In the genomic region with DNA sequence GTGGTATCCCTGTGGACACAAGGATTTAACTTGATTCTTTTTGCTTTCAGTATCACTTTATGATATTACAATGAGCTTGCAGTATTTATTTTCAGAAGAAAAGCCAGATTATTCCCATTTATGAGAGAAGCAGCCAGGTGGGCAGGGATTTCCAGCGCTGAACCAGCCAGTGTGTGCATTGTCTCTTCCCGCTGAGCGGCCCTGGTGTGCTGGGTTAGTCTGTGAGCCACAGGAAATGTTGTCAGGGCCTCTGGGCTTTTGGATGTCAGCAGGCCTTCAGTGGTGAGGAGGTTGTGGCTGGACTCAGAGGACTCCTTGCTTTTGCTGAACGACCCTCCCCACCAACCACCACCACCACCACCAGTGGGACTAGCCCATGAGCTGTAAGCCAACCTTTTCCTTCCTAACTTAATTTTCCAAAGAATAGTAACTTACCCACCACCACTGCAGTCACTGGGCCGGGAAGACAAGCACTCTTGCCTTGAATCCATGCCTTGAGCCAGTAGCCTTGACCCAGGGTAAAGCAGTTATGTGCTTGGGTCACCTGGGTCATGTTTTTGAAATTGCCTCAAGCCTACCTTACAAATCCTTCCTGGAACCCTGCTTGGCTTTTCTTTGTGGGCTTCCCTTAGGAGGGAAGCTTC, we compare ENCODE assay signal across 1 cellular context.
TF ChIP-seq lines count a peak whose summit lies in the region.

No MANE protein-coding gene starts in this region.

TF ChIP-seq in HepG2, 621 proteins besides CTCF, POLR2A, EP300 and RAD21 (continued from another document and continues in another):
- TF ChIP-seq, protein P1, sequence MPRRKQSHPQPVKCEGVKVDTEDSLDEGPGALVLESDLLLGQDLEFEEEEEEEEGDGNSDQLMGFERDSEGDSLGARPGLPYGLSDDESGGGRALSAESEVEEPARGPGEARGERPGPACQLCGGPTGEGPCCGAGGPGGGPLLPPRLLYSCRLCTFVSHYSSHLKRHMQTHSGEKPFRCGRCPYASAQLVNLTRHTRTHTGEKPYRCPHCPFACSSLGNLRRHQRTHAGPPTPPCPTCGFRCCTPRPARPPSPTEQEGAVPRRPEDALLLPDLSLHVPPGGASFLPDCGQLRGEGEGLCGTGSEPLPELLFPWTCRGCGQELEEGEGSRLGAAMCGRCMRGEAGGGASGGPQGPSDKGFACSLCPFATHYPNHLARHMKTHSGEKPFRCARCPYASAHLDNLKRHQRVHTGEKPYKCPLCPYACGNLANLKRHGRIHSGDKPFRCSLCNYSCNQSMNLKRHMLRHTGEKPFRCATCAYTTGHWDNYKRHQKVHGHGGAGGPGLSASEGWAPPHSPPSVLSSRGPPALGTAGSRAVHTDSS (CRISPR knock-in tag; conservative IDR thresholded peaks at IDR 0.05) = no peak
- TF ChIP-seq ZBTB38 (CRISPR knock-in tag; IDR thresholded peaks at IDR 0.05) (peak; percentile 67), FOXO4 (CRISPR knock-in tag; conservative IDR thresholded peaks at IDR 0.05) (no peak), MATR3 (CRISPR knock-in tag; IDR thresholded peaks at IDR 0.05) (no peak), HOXA3 (CRISPR knock-in tag; IDR thresholded peaks at IDR 0.05) (0 out of 2 replicates have a peak, but pooled peaks have one; percentile 9), KDM5B (CRISPR knock-in tag; IDR thresholded peaks at IDR 0.05; ENCODE audit: borderline replicate concordance) (0 out of 2 replicates have a peak, but pooled peaks have one; percentile 37), ZKSCAN8 (CRISPR knock-in tag; IDR thresholded peaks at IDR 0.05; ENCODE audit: borderline replicate concordance) (0 out of 2 replicates have a peak, but pooled peaks have one; percentile 1), SRSF9 (IDR thresholded peaks at IDR 0.05; ENCODE audit: borderline replicate concordance, insufficient read depth, low read depth, low read length, poor library complexity, severe bottlenecking) (no peak), ZSCAN9 (CRISPR knock-in tag; IDR thresholded peaks at IDR 0.05; ENCODE audit: borderline replicate concordance) (no peak), ZNF589 (CRISPR knock-in tag; conservative IDR thresholded peaks at IDR 0.05) (no peak), ZNF331 (CRISPR knock-in tag; IDR thresholded peaks at IDR 0.05) (no peak), BCL6 (CRISPR knock-in tag; IDR thresholded peaks at IDR 0.05) (0 out of 2 replicates have a peak, but pooled peaks have one; percentile 24), E2F5 (CRISPR knock-in tag; conservative IDR thresholded peaks at IDR 0.05) (no peak), CSRNP2 (CRISPR knock-in tag; conservative IDR thresholded peaks at IDR 0.05; ENCODE audit: low read depth) (no peak), BATF2 (CRISPR knock-in tag; IDR thresholded peaks at IDR 0.05) (no peak), SNAI1 (CRISPR knock-in tag; IDR thresholded peaks at IDR 0.05; ENCODE audit: borderline replicate concordance) (no peak), ELF4 (CRISPR knock-in tag; IDR thresholded peaks at IDR 0.05; ENCODE audit: borderline replicate concordance) (no peak), SP2 (CRISPR knock-in tag; IDR thresholded peaks at IDR 0.05) (no peak), ZNF292 (CRISPR knock-in tag; IDR thresholded peaks at IDR 0.05; ENCODE audit: borderline replicate concordance, low read depth) (peak; percentile 85), ATAD3A (CRISPR knock-in tag; IDR thresholded peaks at IDR 0.05) (no peak), ZNF281 (CRISPR knock-in tag; IDR thresholded peaks at IDR 0.05; ENCODE audit: borderline replicate concordance) (no peak), ZNF703 (CRISPR knock-in tag; IDR thresholded peaks at IDR 0.05; ENCODE audit: borderline replicate concordance) (no peak), ZFY (CRISPR knock-in tag; IDR thresholded peaks at IDR 0.05) (peak; percentile 47), RAD51 (IDR thresholded peaks at IDR 0.05; ENCODE audit: borderline replicate concordance) (no peak), MLLT10 (CRISPR knock-in tag; IDR thresholded peaks at IDR 0.05) (no peak), KDM1A (CRISPR knock-in tag; IDR thresholded peaks at IDR 0.05) (no peak), ZSCAN25 (CRISPR knock-in tag; IDR thresholded peaks at IDR 0.05) (no peak), CHD4 (IDR thresholded peaks at IDR 0.05; ENCODE audit: borderline replicate concordance, low read length) (no peak), RARA (CRISPR knock-in tag; IDR thresholded peaks at IDR 0.05) (peak; percentile 82), ZNF772 (CRISPR knock-in tag; IDR thresholded peaks at IDR 0.05) (no peak), BRCA1 (CRISPR knock-in tag; IDR thresholded peaks at IDR 0.05) (no peak), IKZF1 (IDR thresholded peaks at IDR 0.05) (no peak), SOX13 (IDR thresholded peaks at IDR 0.05) (no peak), SOX13 (CRISPR knock-in tag; conservative IDR thresholded peaks at IDR 0.05 in 1 of 2, IDR thresholded peaks at IDR 0.05 in 1 of 2) (0 out of 4 replicates have a peak, but pooled peaks of 1 of the 2 experiments have one; percentile 14), ZNF547 (CRISPR knock-in tag; IDR thresholded peaks at IDR 0.05) (no peak), SOX5 (CRISPR knock-in tag; IDR thresholded peaks at IDR 0.05; ENCODE audit: borderline replicate concordance) (peak; percentile 28; the same call in 1 of the 2 replicates), TEAD3 (CRISPR knock-in tag; optimal IDR thresholded peaks at IDR 0.05; ENCODE audit: borderline replicate concordance) (no peak), ASH2L (IDR thresholded peaks at IDR 0.05; ENCODE audit: insufficient read length, low read depth, low read length) (peak; percentile 1), NR2F1 (CRISPR knock-in tag; IDR thresholded peaks at IDR 0.05) (peak; percentile 40 to 68; a peak in 2 of 4 replicates), RBFOX2 (IDR thresholded peaks at IDR 0.05; ENCODE audit: low read depth, low read length) (no peak), ARNT2 (CRISPR knock-in tag; IDR thresholded peaks at IDR 0.05; ENCODE audit: low read depth) (no peak), ZNF335 (CRISPR knock-in tag; IDR thresholded peaks at IDR 0.05) (no peak), NR2F6 (IDR thresholded peaks at IDR 0.05) (peak; percentile 71), NR2F6 (CRISPR knock-in tag; IDR thresholded peaks at IDR 0.05) (peak; percentile 72), ATRX (CRISPR knock-in tag; IDR thresholded peaks at IDR 0.05; ENCODE audit: borderline replicate concordance) (no peak), SOX6 (IDR thresholded peaks at IDR 0.05) (no peak), SOX6 (CRISPR knock-in tag; IDR thresholded peaks at IDR 0.05) (no peak), ZBTB7A (CRISPR knock-in tag; IDR thresholded peaks at IDR 0.05) (no peak), ZNF296 (CRISPR knock-in tag; conservative IDR thresholded peaks at IDR 0.05) (no peak)
- TF ChIP-seq, protein P2, sequence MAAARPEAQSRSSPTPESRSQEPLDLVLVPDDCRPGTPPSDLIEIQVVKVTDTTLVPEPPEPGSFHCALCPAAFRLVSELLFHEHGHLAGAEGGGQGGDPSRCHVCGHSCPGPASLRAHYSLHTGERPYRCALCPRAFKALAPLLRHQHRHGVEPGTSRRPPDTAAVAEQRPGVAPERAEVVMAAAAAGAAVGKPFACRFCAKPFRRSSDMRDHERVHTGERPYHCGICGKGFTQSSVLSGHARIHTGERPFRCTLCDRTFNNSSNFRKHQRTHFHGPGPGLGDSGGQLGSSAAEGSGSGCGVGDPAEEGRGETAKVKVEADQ (CRISPR knock-in tag; IDR thresholded peaks at IDR 0.05; ENCODE audit: borderline replicate concordance) = no peak
- TF ChIP-seq, protein P3, sequence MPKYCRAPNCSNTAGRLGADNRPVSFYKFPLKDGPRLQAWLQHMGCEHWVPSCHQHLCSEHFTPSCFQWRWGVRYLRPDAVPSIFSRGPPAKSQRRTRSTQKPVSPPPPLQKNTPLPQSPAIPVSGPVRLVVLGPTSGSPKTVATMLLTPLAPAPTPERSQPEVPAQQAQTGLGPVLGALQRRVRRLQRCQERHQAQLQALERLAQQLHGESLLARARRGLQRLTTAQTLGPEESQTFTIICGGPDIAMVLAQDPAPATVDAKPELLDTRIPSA (CRISPR knock-in tag; IDR thresholded peaks at IDR 0.05; ENCODE audit: borderline replicate concordance) = no peak
- TF ChIP-seq, protein P4, sequence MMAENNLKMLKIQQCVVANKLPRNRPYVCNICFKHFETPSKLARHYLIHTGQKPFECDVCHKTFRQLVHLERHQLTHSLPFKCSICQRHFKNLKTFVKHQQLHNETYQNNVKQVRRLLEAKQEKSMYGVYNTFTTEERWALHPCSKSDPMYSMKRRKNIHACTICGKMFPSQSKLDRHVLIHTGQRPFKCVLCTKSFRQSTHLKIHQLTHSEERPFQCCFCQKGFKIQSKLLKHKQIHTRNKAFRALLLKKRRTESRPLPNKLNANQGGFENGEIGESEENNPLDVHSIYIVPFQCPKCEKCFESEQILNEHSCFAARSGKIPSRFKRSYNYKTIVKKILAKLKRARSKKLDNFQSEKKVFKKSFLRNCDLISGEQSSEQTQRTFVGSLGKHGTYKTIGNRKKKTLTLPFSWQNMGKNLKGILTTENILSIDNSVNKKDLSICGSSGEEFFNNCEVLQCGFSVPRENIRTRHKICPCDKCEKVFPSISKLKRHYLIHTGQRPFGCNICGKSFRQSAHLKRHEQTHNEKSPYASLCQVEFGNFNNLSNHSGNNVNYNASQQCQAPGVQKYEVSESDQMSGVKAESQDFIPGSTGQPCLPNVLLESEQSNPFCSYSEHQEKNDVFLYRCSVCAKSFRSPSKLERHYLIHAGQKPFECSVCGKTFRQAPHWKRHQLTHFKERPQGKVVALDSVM (CRISPR knock-in tag; IDR thresholded peaks at IDR 0.05) = no peak
- TF ChIP-seq, protein P5, sequence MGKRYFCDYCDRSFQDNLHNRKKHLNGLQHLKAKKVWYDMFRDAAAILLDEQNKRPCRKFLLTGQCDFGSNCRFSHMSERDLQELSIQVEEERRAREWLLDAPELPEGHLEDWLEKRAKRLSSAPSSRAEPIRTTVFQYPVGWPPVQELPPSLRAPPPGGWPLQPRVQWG (CRISPR knock-in tag; IDR thresholded peaks at IDR 0.05; ENCODE audit: borderline replicate concordance, low read depth) = no peak
- TF ChIP-seq, protein P6, sequence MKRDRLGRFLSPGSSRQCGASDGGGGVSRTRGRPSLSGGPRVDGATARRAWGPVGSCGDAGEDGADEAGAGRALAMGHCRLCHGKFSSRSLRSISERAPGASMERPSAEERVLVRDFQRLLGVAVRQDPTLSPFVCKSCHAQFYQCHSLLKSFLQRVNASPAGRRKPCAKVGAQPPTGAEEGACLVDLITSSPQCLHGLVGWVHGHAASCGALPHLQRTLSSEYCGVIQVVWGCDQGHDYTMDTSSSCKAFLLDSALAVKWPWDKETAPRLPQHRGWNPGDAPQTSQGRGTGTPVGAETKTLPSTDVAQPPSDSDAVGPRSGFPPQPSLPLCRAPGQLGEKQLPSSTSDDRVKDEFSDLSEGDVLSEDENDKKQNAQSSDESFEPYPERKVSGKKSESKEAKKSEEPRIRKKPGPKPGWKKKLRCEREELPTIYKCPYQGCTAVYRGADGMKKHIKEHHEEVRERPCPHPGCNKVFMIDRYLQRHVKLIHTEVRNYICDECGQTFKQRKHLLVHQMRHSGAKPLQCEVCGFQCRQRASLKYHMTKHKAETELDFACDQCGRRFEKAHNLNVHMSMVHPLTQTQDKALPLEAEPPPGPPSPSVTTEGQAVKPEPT (CRISPR knock-in tag; IDR thresholded peaks at IDR 0.05; ENCODE audit: low read depth) = no peak
